Comparison of ENCODE assay signal across 8 cellular contexts in genomic region chr4:156970501-156971167, GRCh38. TPM values are rescaled to one million over a fixed set of nuclear protein-coding genes. Genes with fewer than 3 reads are reported as not detected.
A peak's percentile ranks its signal among the peaks of the same experiment; 100 is the strongest.
DNase-seq lines count a peak whose midpoint lies in the region; ATAC-seq and TF ChIP-seq lines count a peak whose summit lies in the region.

No MANE protein-coding gene starts in this region.

- POLR2A ChIA-PET in activated CD8-positive, alpha-beta T cell treated with anti-CD3 and anti-CD28 coated beads for 36 hours (lab: Charles Lee), result no interaction called here
- POLR2A ChIA-PET in naive thymus-derived CD4-positive, alpha-beta T cell (lab: Charles Lee), result no interaction called here

- no peak for ATAC-seq in activated CD8-positive, alpha-beta T cell treated with anti-CD3 and anti-CD28 coated beads for 36 hours
- ATAC-seq in naive thymus-derived CD4-positive, alpha-beta T cell, result peak; percentile 47
- ATAC-seq in GM19452 (IDR thresholded peaks at IDR 0.05; ENCODE audit: unreplicated experiment) (no peak), HG03342 (IDR thresholded peaks at IDR 0.05; ENCODE audit: unreplicated experiment) (no peak)

- H3K27ac ChIP-seq in naive thymus-derived CD4-positive, alpha-beta T cell (ENCODE audit: low read depth, low read length), result no peak overlapping the region

- no peak for TF ChIP-seq CTCF in activated CD8-positive, alpha-beta T cell treated with anti-CD3 and anti-CD28 coated beads for 36 hours (IDR thresholded peaks at IDR 0.05)

- no peaks in the 10 kb centered on the region for H3K9me3 ChIP-seq in naive thymus-derived CD4-positive, alpha-beta T cell (ENCODE audit: control insufficient read depth in 2 of 3, low read length in 3 of 3)

- H3K4me3 ChIP-seq in naive thymus-derived CD4-positive, alpha-beta T cell (ENCODE audit: low read length), result no peak overlapping the region

- H3K27ac Mint-ChIP-seq in activated CD8-positive, alpha-beta T cell treated with anti-CD3 and anti-CD28 coated beads for 36 hours, result no peak overlapping the region
- H3K27ac Mint-ChIP-seq in naive thymus-derived CD4-positive, alpha-beta T cell, result no peak overlapping the region

- H3K4me1 ChIP-seq in naive thymus-derived CD4-positive, alpha-beta T cell (ENCODE audit: control insufficient read depth in 2 of 2, insufficient read depth in 2 of 2, low read length in 2 of 2), result no peaks in the 10 kb centered on the region

- H3K9me3 Mint-ChIP-seq in activated CD8-positive, alpha-beta T cell treated with anti-CD3 and anti-CD28 coated beads for 36 hours, result peaks cover 1% of the 10 kb centered on the region
- peaks cover 0 to 25% (median 6%) of the 10 kb centered on the region in 11 donors for H3K9me3 Mint-ChIP-seq in naive thymus-derived CD4-positive, alpha-beta T cell

- intact Hi-C loops in activated CD8-positive, alpha-beta T cell treated with anti-CD3 and anti-CD28 coated beads for 36 hours (cut with micrococcal nuclease), result no loop called here
- intact Hi-C loops in naive thymus-derived CD4-positive, alpha-beta T cell (cut with micrococcal nuclease), result no loop called here

- DNase-seq in EL (peak; percentile 69), LHCN-M2 (ENCODE audit: low read depth) (peak; percentile 72), foreskin melanocyte (peak; percentile 40), germinal center (ENCODE audit: low spot score) (no peak)
- no peak for DNase-seq in activated CD8-positive, alpha-beta T cell treated with anti-CD3 and anti-CD28 coated beads for 36 hours
- peak in 1 of 9 donors; percentile 6 for DNase-seq in naive thymus-derived CD4-positive, alpha-beta T cell

- peaks cover 0 to 13% of the 10 kb centered on the region in 2 donors for H3K27me3 ChIP-seq in naive thymus-derived CD4-positive, alpha-beta T cell (ENCODE audit: control insufficient read depth in 2 of 2, insufficient read depth in 2 of 2, low read length in 2 of 2)

- no peaks in the 10 kb centered on the region for H3K36me3 Mint-ChIP-seq in activated CD8-positive, alpha-beta T cell treated with anti-CD3 and anti-CD28 coated beads for 36 hours (ENCODE audit: low read depth)
- H3K36me3 Mint-ChIP-seq in naive thymus-derived CD4-positive, alpha-beta T cell, result peaks cover 0 to 7% (median 0%) of the 10 kb centered on the region in 5 donors

- peak overlapping the region; percentile 1 for H3K4me3 Mint-ChIP-seq in activated CD8-positive, alpha-beta T cell treated with anti-CD3 and anti-CD28 coated beads for 36 hours
- peak overlapping the region; percentile 42 to 76 (median 62) for H3K4me3 Mint-ChIP-seq in naive thymus-derived CD4-positive, alpha-beta T cell

- peaks cover 5% of the 10 kb centered on the region for H3K4me1 Mint-ChIP-seq in activated CD8-positive, alpha-beta T cell treated with anti-CD3 and anti-CD28 coated beads for 36 hours (ENCODE audit: low read depth)
- peaks cover 0 to 19% (median 13%) of the 10 kb centered on the region in 7 donors for H3K4me1 Mint-ChIP-seq in naive thymus-derived CD4-positive, alpha-beta T cell

- no peaks in the 10 kb centered on the region for H3K36me3 ChIP-seq in naive thymus-derived CD4-positive, alpha-beta T cell (ENCODE audit: control insufficient read depth in 2 of 3, insufficient read depth in 3 of 3, low read length in 3 of 3)

- H3K27me3 Mint-ChIP-seq in activated CD8-positive, alpha-beta T cell treated with anti-CD3 and anti-CD28 coated beads for 36 hours, result peaks cover 60% of the 10 kb centered on the region
- peaks cover 45 to 81% (median 68%) of the 10 kb centered on the region in 5 donors for H3K27me3 Mint-ChIP-seq in naive thymus-derived CD4-positive, alpha-beta T cell

- CTCF ChIA-PET in activated CD8-positive, alpha-beta T cell treated with anti-CD3 and anti-CD28 coated beads for 36 hours (lab: Charles Lee), result interaction anchor here (0.7 kb wide), 1 partner anchor 216 kb away, joined by 3 read pairs; no protein-coding TSS in a partner anchor
- CTCF ChIA-PET in naive thymus-derived CD4-positive, alpha-beta T cell (lab: Charles Lee), result no interaction called here

RNA-seq across cellular contexts. Expression of gene PDGFC, which starts 1.0 kb away (rescaled TPM):
- total RNA-seq in LHCN-M2 (2014; rRNA removed), result 89.3 and 107 TPM in 2 replicates
- polyA plus RNA-seq in LHCN-M2 (2012), result 68.1 TPM
- not detected for total RNA-seq in activated CD8-positive, alpha-beta T cell treated with anti-CD3 and anti-CD28 coated beads for 36 hours
- total RNA-seq in naive thymus-derived CD4-positive, alpha-beta T cell, result 1 to 10 TPM in 2 of 5 experiments, under 1 TPM in 1, not detected in 2; 0.19 to 2.0 (median 1.2) TPM
- polyA plus RNA-seq in naive thymus-derived CD4-positive, alpha-beta T cell, result not detected

Comparison
In these comparisons a context has a peak if more than half of its experiments do, and no peak if none do; other contexts are left out.
1. DNase-seq: peak in EL (single experiment), LHCN-M2 (single experiment) and foreskin melanocyte (single experiment); none in activated CD8-positive, alpha-beta T cell treated with anti-CD3 and anti-CD28 coated beads for 36 hours (single experiment) and germinal center (single experiment).
2. RNA of gene PDGFC, which starts 1.0 kb away (total RNA-seq): 89.3 to 107 TPM in LHCN-M2; 0.19 to 2.0 TPM in naive thymus-derived CD4-positive, alpha-beta T cell and not detected in activated CD8-positive, alpha-beta T cell treated with anti-CD3 and anti-CD28 coated beads for 36 hours; every median in the first group is over 10 times any median in the second.